ENCODE assay signal across 24 cellular contexts in the genomic region with DNA sequence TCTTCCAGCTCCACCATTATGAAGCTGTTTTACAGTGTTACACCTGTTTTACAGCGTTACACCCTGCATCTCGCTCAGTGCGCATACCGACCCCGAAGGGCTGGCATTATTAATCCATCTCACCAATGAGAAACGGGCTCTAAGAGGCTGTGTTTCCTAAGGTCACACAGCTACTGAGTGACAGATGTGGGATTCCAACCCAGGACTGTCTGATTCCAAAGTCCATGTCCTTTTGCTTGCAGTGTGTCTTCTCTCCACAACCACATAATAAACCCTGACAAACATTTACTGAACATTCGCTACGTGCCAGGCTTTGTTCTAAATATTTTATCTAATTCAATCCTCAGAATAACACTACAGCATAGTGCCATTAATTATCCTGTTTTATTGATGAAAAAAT.
"Had no signal": no experiment of that assay in that cellular context is flagged by ENCODE, and none has a peak within 500 bp of the region (broad histone marks: within the 10 kb centered on the region; RNA-seq: fewer than 3 reads in every experiment).

No MANE protein-coding gene starts in this region.

- H3K9me3 Mint-ChIP-seq: activated CD4-positive, alpha-beta memory T cell treated with anti-CD3 and anti-CD28 coated beads, Interleukin-2, amount 10 ng/mL, durations not matched to agents 7 days and 5 days; activated naive CD4-positive, alpha-beta T cell treated with anti-CD3 and anti-CD28 coated beads, Interleukin-2, amount 10 ng/mL, durations not matched to agents 7 days and 5 days; activated naive CD8-positive, alpha-beta T cell treated with anti-CD3 and anti-CD28 coated beads for 36 hours; activated T-helper 17 cell treated with anti-CD3 and anti-CD28 coated beads, Interleukin-2, amount 50 U/mL, for 72 hours; central memory CD8-positive, alpha-beta T cell; T-cell had no signal

- H3K4me1 Mint-ChIP-seq: activated naive CD8-positive, alpha-beta T cell treated with anti-CD3 and anti-CD28 coated beads for 36 hours; central memory CD8-positive, alpha-beta T cell; T-cell had no signal

- H3K4me3 Mint-ChIP-seq: activated CD4-positive, alpha-beta memory T cell treated with anti-CD3 and anti-CD28 coated beads, Interleukin-2, amount 10 ng/mL, durations not matched to agents 7 days and 5 days; activated naive CD4-positive, alpha-beta T cell treated with anti-CD3 and anti-CD28 coated beads, Interleukin-2, amount 10 ng/mL, durations not matched to agents 7 days and 5 days; activated naive CD8-positive, alpha-beta T cell treated with anti-CD3 and anti-CD28 coated beads for 36 hours; activated T-helper 17 cell treated with anti-CD3 and anti-CD28 coated beads, Interleukin-2, amount 50 U/mL, for 72 hours; central memory CD8-positive, alpha-beta T cell; T-cell had no signal

- FAIRE-seq: TTC549 had no signal

- H3K27ac Mint-ChIP-seq: activated CD4-positive, alpha-beta memory T cell treated with anti-CD3 and anti-CD28 coated beads, Interleukin-2, amount 10 ng/mL, durations not matched to agents 7 days and 5 days; activated naive CD4-positive, alpha-beta T cell treated with anti-CD3 and anti-CD28 coated beads, Interleukin-2, amount 10 ng/mL, durations not matched to agents 7 days and 5 days; activated naive CD8-positive, alpha-beta T cell treated with anti-CD3 and anti-CD28 coated beads for 36 hours; activated T-helper 17 cell treated with anti-CD3 and anti-CD28 coated beads, Interleukin-2, amount 50 U/mL, for 72 hours; T-cell had no signal

- ATAC-seq: activated T-helper 17 cell treated with anti-CD3 and anti-CD28 coated beads, Interleukin-2, amount 50 U/mL, for 72 hours; T-cell had no signal

- DNase-seq: activated CD4-positive, alpha-beta memory T cell treated with anti-CD3 and anti-CD28 coated beads, Interleukin-2, amount 10 ng/mL, durations not matched to agents 7 days and 5 days; activated CD4-positive, alpha-beta T cell treated with anti-CD3 and anti-CD28 coated beads, Interleukin-2, amount 50 U/mL, for 1 hour; activated CD4-positive, CD25-positive, alpha-beta regulatory T cell; activated gamma-delta T cell treated with Interleukin-2 at 50 U/mL for 16 hours; activated naive CD4-positive, alpha-beta T cell treated with anti-CD3 and anti-CD28 coated beads, Interleukin-2, amount 10 ng/mL, durations not matched to agents 7 days and 5 days; activated naive CD8-positive, alpha-beta T cell treated with anti-CD3 and anti-CD28 coated beads for 36 hours; activated T-cell treated with anti-CD3 and anti-CD28 coated beads for 4 hours; activated T-cell treated with anti-CD3 and anti-CD28 coated beads, Interleukin-2, amount 50 U/mL, for 48 hours; MM.1S; NCI-H146; NCI-H187 treated with DMSO at 0.1 percent for 48 hours; NCI-H2081 treated with DMSO at 0.1 percent for 48 hours; NCI-H2171; NCI-H2227 treated with DMSO at 0.1 percent for 48 hours; NCI-H446 treated with DMSO at 0.1 percent for 48 hours; NCI-H524 treated with DMSO at 0.1 percent for 48 hours; NCI-H748 treated with DMSO at 0.1 percent for 48 hours; SIG-M5; T-cell; T-helper 2 cell; T1000 had no signal

- H3K36me3 Mint-ChIP-seq: activated naive CD4-positive, alpha-beta T cell treated with anti-CD3 and anti-CD28 coated beads, Interleukin-2, amount 10 ng/mL, durations not matched to agents 7 days and 5 days; activated naive CD8-positive, alpha-beta T cell treated with anti-CD3 and anti-CD28 coated beads for 36 hours; T-cell had no signal
